ENCODE assay signal across 12 cellular contexts in genomic region chr2:9983413-9984216, GRCh38. TPM values are rescaled to one million over a fixed set of nuclear protein-coding genes. Genes with fewer than 3 reads are reported as not detected.
DNase-seq lines count a peak whose midpoint lies in the region; ATAC-seq and TF ChIP-seq lines count a peak whose summit lies in the region.
"Had no signal": no experiment of that assay in that cellular context is flagged by ENCODE, and none has a peak within 500 bp of the region (broad histone marks: within the 10 kb centered on the region; RNA-seq: fewer than 3 reads in every experiment).

No MANE protein-coding gene starts in this region.

- H3K9ac ChIP-seq in SK-N-SH, result no peak overlapping the region

- H3K27ac ChIP-seq in left ventricle myocardium inferior (replicated peaks) (peak overlapping the region; percentile 12), SK-N-SH (ENCODE audit: low read depth in 2 of 2, low read length in 1 of 2) (peak overlapping the region; percentile 11 to 74; a peak in 2 of 4 replicates), gastroesophageal sphincter (peak overlapping the region in 3 of 4 donors; percentile 47 to 79 (median 70)), thoracic aorta (peak overlapping the region; percentile 13 to 73)

- CTCF ChIA-PET in SK-N-SH (lab: Yijun Ruan, JAX), result interaction anchor here (0.8 to 10.8 kb wide), 72 partner anchors 8 to 749 kb away, joined by 3 to 357 read pairs (median 5); partner anchors contain the start of genes GRHL1, KLF11 and TAF1B

- TF ChIP-seq CTCF in left ventricle myocardium inferior (IDR thresholded peaks at IDR 0.05; ENCODE audit: borderline replicate concordance) (no peak), SK-N-SH (IDR thresholded peaks at IDR 0.05) (no peak), gastroesophageal sphincter (IDR thresholded peaks at IDR 0.05) (no peak), thoracic aorta (IDR thresholded peaks at IDR 0.05) (no peak)

- POLR2A ChIA-PET in SK-N-SH (lab: Yijun Ruan, JAX), result interaction anchor here (1.0 kb wide), 1 partner anchor 65 kb away, joined by 8 read pairs; no protein-coding TSS in a partner anchor

- peak in 1 of 2 experiments; percentile 20; a peak in 1 of 4 replicates for TF ChIP-seq EP300 in SK-N-SH (IDR thresholded peaks at IDR 0.05; ENCODE audit: borderline replicate concordance in 1 of 2, low read depth in 1 of 2, low read length in 1 of 2)
- TF ChIP-seq EP300 in gastroesophageal sphincter (IDR thresholded peaks at IDR 0.05), result no peak

- H3K4me2 ChIP-seq in SK-N-SH, result no peak overlapping the region

- no peaks in the 10 kb centered on the region for H3K79me2 ChIP-seq in SK-N-SH (ENCODE audit: insufficient read depth)

- H3K9me3 ChIP-seq in left ventricle myocardium inferior (replicated peaks) (no peaks in the 10 kb centered on the region), SK-N-SH (no peaks in the 10 kb centered on the region), gastroesophageal sphincter (no peaks in the 10 kb centered on the region), thoracic aorta (no peaks in the 10 kb centered on the region)

- intact Hi-C loops in left ventricle myocardium inferior (cut with micrococcal nuclease), result loop anchor here (5.0 kb wide), 1 partner anchor 64 kb away; no protein-coding TSS in a partner anchor
- intact Hi-C loops in left cardiac atrium (cut with DNase I), result loop anchor here (2.0 kb wide), 2 partner anchors 59 to 69 kb away; partner anchors contain the start of gene KLF11 (in 1 of the 2)

- peaks cover 31% of the 10 kb centered on the region for H3F3A ChIP-seq in SK-N-SH (replicated peaks; ENCODE audit: insufficient read depth)

- DNase-seq in left ventricle myocardium inferior (no peak), left cardiac atrium (no peak), SK-N-SH (no peak), thoracic aorta (ENCODE audit: low spot score) (no peak)
- DNase-seq in stimulated activated CD4-positive, alpha-beta T cell treated with anti-CD3 and anti-CD28 coated beads, Interleukin-1b, Interleukin-23, amount 100 ng/mL, for 48 hours, result no peak
- DNase-seq: activated CD4-positive, alpha-beta T cell treated with anti-CD3 and anti-CD28 coated beads for 1 hour; left colon; NCI-H1436 treated with DMSO at 0.1 percent for 48 hours; stimulated activated naive CD4-positive, alpha-beta T cell treated with Interleukin-2 at 50 U/mL for 16 hours had no signal

- TF ChIP-seq POLR2A in gastroesophageal sphincter (IDR thresholded peaks at IDR 0.05), result no peak

- no peaks in the 10 kb centered on the region for H4K20me1 ChIP-seq in SK-N-SH (ENCODE audit: insufficient read depth)

- H3K4me1 ChIP-seq in left ventricle myocardium inferior, result peaks cover 29% of the 10 kb centered on the region
- H3K4me1 ChIP-seq in SK-N-SH (ENCODE audit: control insufficient read depth in 1 of 2, insufficient read depth in 2 of 2, low read depth in 1 of 2, low read length in 1 of 2), result peaks cover 22 to 25% of the 10 kb centered on the region in 2 experiments
- peaks cover 0 to 35% (median 10%) of the 10 kb centered on the region in 3 donors for H3K4me1 ChIP-seq in gastroesophageal sphincter
- H3K4me1 ChIP-seq in thoracic aorta (ENCODE audit: control insufficient read depth in 1 of 2, low read depth in 2 of 2), result peaks cover 11 to 44% of the 10 kb centered on the region in 2 donors

- H3K36me3 ChIP-seq in left ventricle myocardium inferior (no peaks in the 10 kb centered on the region), SK-N-SH (replicated peaks in 1 of 2; ENCODE audit: control insufficient read depth in 1 of 2, insufficient read depth in 2 of 2, low read length in 1 of 2) (no peaks in the 10 kb centered on the region), gastroesophageal sphincter (no peaks in the 10 kb centered on the region), thoracic aorta (no peaks in the 10 kb centered on the region)

- no peak for TF ChIP-seq RAD21 in SK-N-SH (IDR thresholded peaks at IDR 0.05; ENCODE audit: low read length)

- 52% methylated on average over 15 of the region's 15 CpGs for WGBS in SK-N-SH (ENCODE audit: low lambda C conversion rate)
- WGBS in gastroesophageal sphincter (ENCODE audit: low coverage in 1 of 2), 2 donors, result 49 to 72% methylated on average over 10 to 14 of the region's 15 CpGs

- no peaks in the 10 kb centered on the region for H3K9me2 ChIP-seq in SK-N-SH

- no peak overlapping the region for H2AFZ ChIP-seq in SK-N-SH (ENCODE audit: low read depth)

- ATAC-seq in left cardiac atrium (no peak), gastroesophageal sphincter (no peak), thoracic aorta (ENCODE audit: insufficient number of reproducible peaks, low FRiP score, low read depth) (no peak), GM18907 (IDR thresholded peaks at IDR 0.05; ENCODE audit: unreplicated experiment) (no peak), GM18873 (IDR thresholded peaks at IDR 0.05; ENCODE audit: low FRiP score, unreplicated experiment) (no peak)

- H3K27me3 ChIP-seq in left ventricle myocardium inferior (ENCODE audit: low read depth) (no peaks in the 10 kb centered on the region), SK-N-SH (ENCODE audit: insufficient read depth) (no peaks in the 10 kb centered on the region), gastroesophageal sphincter (no peaks in the 10 kb centered on the region), thoracic aorta (replicated peaks; ENCODE audit: insufficient read depth) (no peaks in the 10 kb centered on the region)

- no peak overlapping the region for H3K4me3 ChIP-seq in left ventricle myocardium inferior
- no peak overlapping the region for H3K4me3 ChIP-seq in SK-N-SH (ENCODE audit: low read depth in 2 of 2, low read length in 1 of 2)
- H3K4me3 ChIP-seq in gastroesophageal sphincter, result no peak overlapping the region
- peak overlapping the region; percentile 3 for H3K4me3 ChIP-seq in thoracic aorta

TF ChIP-seq in SK-N-SH, 30 proteins besides CTCF, POLR2A, EP300 and RAD21 (continues in another document):
- TF ChIP-seq JUND (IDR thresholded peaks at IDR 0.05), result peak; percentile 75
- TF ChIP-seq RXRA (IDR thresholded peaks at IDR 0.05; ENCODE audit: borderline replicate concordance, low read depth), result peak; percentile 78
- TF ChIP-seq PBX3 (IDR thresholded peaks at IDR 0.05), result peak; percentile 78
- TF ChIP-seq REST (IDR thresholded peaks at IDR 0.05; ENCODE audit: low read depth, low read length), result no peak
- TF ChIP-seq USF2 (IDR thresholded peaks at IDR 0.05; ENCODE audit: borderline replicate concordance, low read depth, low read length), result no peak
- TF ChIP-seq TEAD4 (IDR thresholded peaks at IDR 0.05; ENCODE audit: borderline replicate concordance, insufficient read depth), result 0 out of 2 replicates have a peak, but pooled peaks have one; percentile 35
- peak; percentile 66; the same call in 1 of the 2 replicates for TF ChIP-seq FOSL2 (IDR thresholded peaks at IDR 0.05; ENCODE audit: borderline replicate concordance, low read depth)

RNA-seq across cellular contexts. Expression of gene GRHL1, which starts 32.1 kb away (rescaled TPM):
- 0.69 TPM for total RNA-seq in left ventricle myocardium inferior
- 1 to 10 TPM; 1.4 to 5.7 TPM for total RNA-seq in left cardiac atrium
- polyA plus RNA-seq in SK-N-SH (2012; rRNA removed), result 1.0 and 1.6 TPM in 2 replicates
- polyA plus RNA-seq in SK-N-SH (2012; cell fraction: cytosol; rRNA removed), result 0.75 and 1.0 TPM in 2 replicates
- 2.5 and 4.3 TPM in 2 replicates for polyA plus RNA-seq in SK-N-SH (2012; cell fraction: nucleus; rRNA removed)
- total RNA-seq in gastroesophageal sphincter, result 1 to 10 TPM; 1.3 to 6.1 (median 2.3) TPM
- 1 to 10 TPM in 1 of 2 donors, under 1 TPM in 1; 0.41 to 9.5 TPM for total RNA-seq in thoracic aorta

RNA-seq across cellular contexts. Expression of gene KLF11, which starts 59.7 kb away (rescaled TPM):
- 20.8 TPM for total RNA-seq in left ventricle myocardium inferior
- 10 to 100 TPM; 21.7 to 32.0 TPM for total RNA-seq in left cardiac atrium
- polyA plus RNA-seq in SK-N-SH (2012; rRNA removed), result 9.5 TPM in 2 replicates
- polyA plus RNA-seq in SK-N-SH (2012; cell fraction: cytosol; rRNA removed), result 8.3 and 8.8 TPM in 2 replicates
- polyA plus RNA-seq in SK-N-SH (2012; cell fraction: nucleus; rRNA removed), result 9.5 and 11.9 TPM in 2 replicates
- total RNA-seq in gastroesophageal sphincter, result 10 to 100 TPM; 20.1 to 57.2 (median 33.6) TPM
- 10 to 100 TPM; 14.4 to 20.0 TPM for total RNA-seq in thoracic aorta

Comparison
In these comparisons a context has a peak if more than half of its experiments do, and no peak if none do; other contexts are left out.
1. H3K27ac ChIP-seq: peak in every context shown above with its lines; median percentile 70 in gastroesophageal sphincter; 43 in thoracic aorta; 42 in SK-N-SH; 12 in left ventricle myocardium inferior.